In the genomic region with DNA sequence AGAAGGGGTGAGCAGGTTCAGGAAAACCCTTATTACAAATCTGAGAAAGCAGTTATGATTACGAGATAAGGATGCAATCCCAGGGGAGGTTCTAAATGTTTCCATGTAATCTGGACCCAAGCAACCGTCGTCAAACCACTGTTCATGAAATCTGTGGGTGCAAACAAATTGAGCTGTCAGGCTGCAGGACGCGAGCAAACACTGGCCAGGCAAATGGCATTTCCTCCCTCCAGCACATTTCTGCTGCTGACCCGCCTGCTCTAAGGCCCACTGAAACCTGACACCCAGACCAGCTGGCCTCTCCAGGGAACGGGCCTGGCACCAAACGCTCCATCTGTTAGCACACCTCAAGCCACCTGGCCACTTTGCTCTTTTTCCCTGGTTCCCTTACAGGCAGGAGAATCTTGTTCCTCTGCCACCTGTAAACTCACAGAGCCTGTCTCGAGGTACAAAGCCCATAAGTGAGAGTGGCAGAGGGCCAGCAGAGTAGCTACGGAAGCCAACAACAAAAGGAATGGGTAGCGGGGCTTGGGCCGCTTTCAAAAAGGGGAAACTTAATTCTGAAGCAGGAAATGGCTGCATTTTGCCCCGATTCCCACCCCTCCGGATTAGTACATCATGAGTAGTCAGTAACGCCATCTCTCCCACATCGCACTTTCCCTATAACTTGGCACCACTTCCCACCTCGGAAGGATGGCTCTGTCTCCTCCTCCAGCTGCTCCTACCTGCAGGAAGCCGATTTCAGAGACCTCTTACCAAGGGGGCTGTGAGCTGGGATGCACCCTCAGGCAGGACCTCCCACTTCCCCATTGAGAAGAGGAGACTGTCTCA, we compare ENCODE assay signal across 8 cellular contexts. TPM values are rescaled to one million over a fixed set of nuclear protein-coding genes. Genes with fewer than 3 reads are reported as not detected.
A peak's percentile ranks its signal among the peaks of the same experiment; 100 is the strongest.
DNase-seq lines count a peak whose midpoint lies in the region; ATAC-seq and TF ChIP-seq lines count a peak whose summit lies in the region.

No MANE protein-coding gene starts in this region.

- peaks cover 49% of the 10 kb centered on the region for H3K4me1 Mint-ChIP-seq in glutamatergic neuron (ENCODE audit: low read depth, unreplicated experiment)
- H3K4me1 Mint-ChIP-seq in CD4-positive, alpha-beta memory T cell = peaks cover 12 to 31% (median 25%) of the 10 kb centered on the region in 4 donors

- H3K27ac ChIP-seq in CD4-positive, alpha-beta memory T cell (ENCODE audit: low read depth, low read length) = no peak overlapping the region

- H3K27me3 Mint-ChIP-seq in glutamatergic neuron (ENCODE audit: unreplicated experiment) = peaks cover 8% of the 10 kb centered on the region
- H3K27me3 Mint-ChIP-seq in CD4-positive, alpha-beta memory T cell = peaks cover 4 to 25% of the 10 kb centered on the region in 2 donors

- CTCF ChIA-PET in CD4-positive, alpha-beta memory T cell (lab: Charles Lee; ENCODE audit: partially characterized antibody) = no interaction called here

- DNase-seq in COR-L47 (lab: John Stamatoyannopoulos, UW) = peak; percentile 94
- peak; percentile 50 for DNase-seq in MG63
- peak; percentile 89 for DNase-seq in glutamatergic neuron
- peak; percentile 87 for DNase-seq in retinal pigment epithelial cell (ENCODE audit: low read depth)
- no peak for DNase-seq in CD4-positive, alpha-beta memory T cell
- DNase-seq in activated naive CD4-positive, alpha-beta T cell treated with anti-CD3 and anti-CD28 coated beads, Interleukin-2, amount 50 U/mL, for 16 hours = no peak

- POLR2A ChIA-PET in CD4-positive, alpha-beta memory T cell (lab: Charles Lee; ENCODE audit: partially characterized antibody) = no interaction called here

- H3K36me3 ChIP-seq in MG63 = no peaks in the 10 kb centered on the region
- H3K36me3 ChIP-seq in CD4-positive, alpha-beta memory T cell (ENCODE audit: insufficient read depth, low read length) = no peaks in the 10 kb centered on the region

- peak; percentile 72 for ATAC-seq in SK-N-SH treated with all-trans-retinoic acid at 6 μM for 48 hours
- ATAC-seq in HG02840 (IDR thresholded peaks at IDR 0.05; ENCODE audit: low FRiP score, unreplicated experiment) = no peak

- H3K4me3 ChIP-seq in MG63 (no peak overlapping the region), retinal pigment epithelial cell (ENCODE audit: low read length) (no peak overlapping the region)
- no peak overlapping the region for H3K4me3 ChIP-seq in CD4-positive, alpha-beta memory T cell (ENCODE audit: low read length in 2 of 2)

- peak overlapping the region; percentile 77 for H3K4me3 Mint-ChIP-seq in glutamatergic neuron (ENCODE audit: unreplicated experiment)
- peak overlapping the region in 2 of 8 donors; percentile 21 to 22 for H3K4me3 Mint-ChIP-seq in CD4-positive, alpha-beta memory T cell

- H3K27me3 ChIP-seq in MG63 = no peaks in the 10 kb centered on the region
- H3K27me3 ChIP-seq in CD4-positive, alpha-beta memory T cell (ENCODE audit: insufficient read depth, low read length) = no peaks in the 10 kb centered on the region

- intact Hi-C loops in CD4-positive, alpha-beta memory T cell (cut with micrococcal nuclease) = no loop called here

- TF ChIP-seq CTCF in glutamatergic neuron (IDR thresholded peaks at IDR 0.05; ENCODE audit: partially characterized antibody, unreplicated experiment) (no peak), retinal pigment epithelial cell (conservative IDR thresholded peaks at IDR 0.05; ENCODE audit: low read depth, low read length) (no peak)

- H3K9me3 ChIP-seq in MG63 = no peaks in the 10 kb centered on the region
- H3K9me3 ChIP-seq in CD4-positive, alpha-beta memory T cell (ENCODE audit: control insufficient read depth in 1 of 2, low read length in 2 of 2) = no peaks in the 10 kb centered on the region

- H3K27ac Mint-ChIP-seq in glutamatergic neuron (ENCODE audit: unreplicated experiment) = peak overlapping the region; percentile 90
- no peak overlapping the region for H3K27ac Mint-ChIP-seq in CD4-positive, alpha-beta memory T cell

- no peaks in the 10 kb centered on the region for H3K36me3 Mint-ChIP-seq in glutamatergic neuron (ENCODE audit: unreplicated experiment)
- H3K36me3 Mint-ChIP-seq in CD4-positive, alpha-beta memory T cell = no peaks in the 10 kb centered on the region

- peaks cover 18% of the 10 kb centered on the region for H3K4me1 ChIP-seq in CD4-positive, alpha-beta memory T cell (ENCODE audit: insufficient read depth, low read length)

- H3K9me3 Mint-ChIP-seq in glutamatergic neuron (ENCODE audit: unreplicated experiment) = peaks cover 19% of the 10 kb centered on the region
- no peaks in the 10 kb centered on the region for H3K9me3 Mint-ChIP-seq in CD4-positive, alpha-beta memory T cell

TF ChIP-seq in SK-N-SH treated with all-trans-retinoic acid at 6 μM for 48 hours, 23 proteins besides CTCF, POLR2A, EP300 and RAD21:
- TF ChIP-seq TCF4 (CRISPR knock-in tag; IDR thresholded peaks at IDR 0.05; ENCODE audit: borderline replicate concordance) = peak; percentile 61; the same call in 1 of the 2 replicates
- TF ChIP-seq ISL1 (CRISPR knock-in tag; IDR thresholded peaks at IDR 0.05) = peak; percentile 44
- TF ChIP-seq, protein P1, sequence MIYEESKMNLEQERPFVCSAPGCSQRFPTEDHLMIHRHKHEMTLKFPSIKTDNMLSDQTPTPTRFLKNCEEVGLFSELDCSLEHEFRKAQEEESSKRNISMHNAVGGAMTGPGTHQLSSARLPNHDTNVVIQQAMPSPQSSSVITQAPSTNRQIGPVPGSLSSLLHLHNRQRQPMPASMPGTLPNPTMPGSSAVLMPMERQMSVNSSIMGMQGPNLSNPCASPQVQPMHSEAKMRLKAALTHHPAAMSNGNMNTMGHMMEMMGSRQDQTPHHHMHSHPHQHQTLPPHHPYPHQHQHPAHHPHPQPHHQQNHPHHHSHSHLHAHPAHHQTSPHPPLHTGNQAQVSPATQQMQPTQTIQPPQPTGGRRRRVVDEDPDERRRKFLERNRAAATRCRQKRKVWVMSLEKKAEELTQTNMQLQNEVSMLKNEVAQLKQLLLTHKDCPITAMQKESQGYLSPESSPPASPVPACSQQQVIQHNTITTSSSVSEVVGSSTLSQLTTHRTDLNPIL (CRISPR knock-in tag; IDR thresholded peaks at IDR 0.05; ENCODE audit: low read depth) = no peak

RNA-seq across cellular contexts. Expression of a gene that starts 26.4 kb away (rescaled TPM):
- total RNA-seq in MG63 (2014; rRNA removed; shearing (Covaris generic); ENCODE audit: low replicate concordance) = not detected in 2 replicates
- 2.1 TPM for total RNA-seq in glutamatergic neuron (ENCODE audit: unreplicated experiment)
- 1 to 10 TPM; 1.1 to 1.2 TPM for total RNA-seq in CD4-positive, alpha-beta memory T cell
- polyA plus RNA-seq in CD4-positive, alpha-beta memory T cell = 1 to 10 TPM in 1 of 2 donors, under 1 TPM in 1; 0.25 to 1.3 TPM

Comparison
In these comparisons a context has a peak if more than half of its experiments do, and no peak if none do; other contexts are left out.
1. DNase-seq: peak in COR-L47 (single experiment), MG63 (single experiment), glutamatergic neuron (single experiment) and retinal pigment epithelial cell (single experiment); none in CD4-positive, alpha-beta memory T cell (0 of 5) and activated naive CD4-positive, alpha-beta T cell treated with anti-CD3 and anti-CD28 coated beads, Interleukin-2, amount 50 U/mL, for 16 hours (single experiment).